ENCODE assay signal across 1 cellular context in genomic region chr18:76453057-76453561, GRCh38.
TF ChIP-seq lines count a peak whose summit lies in the region.

No MANE protein-coding gene starts in this region.

TF ChIP-seq in IMR-90, 13 proteins besides CTCF, POLR2A, EP300 and RAD21:
- TF ChIP-seq CEBPB (IDR thresholded peaks at IDR 0.05; ENCODE audit: low read depth, low read length) (no peak), CHD1 (IDR thresholded peaks at IDR 0.05; ENCODE audit: low read depth, low read length) (no peak), USF2 (IDR thresholded peaks at IDR 0.05; ENCODE audit: low read depth, low read length) (no peak)
